ENCODE assay signal across 1 cellular context in the genomic region with DNA sequence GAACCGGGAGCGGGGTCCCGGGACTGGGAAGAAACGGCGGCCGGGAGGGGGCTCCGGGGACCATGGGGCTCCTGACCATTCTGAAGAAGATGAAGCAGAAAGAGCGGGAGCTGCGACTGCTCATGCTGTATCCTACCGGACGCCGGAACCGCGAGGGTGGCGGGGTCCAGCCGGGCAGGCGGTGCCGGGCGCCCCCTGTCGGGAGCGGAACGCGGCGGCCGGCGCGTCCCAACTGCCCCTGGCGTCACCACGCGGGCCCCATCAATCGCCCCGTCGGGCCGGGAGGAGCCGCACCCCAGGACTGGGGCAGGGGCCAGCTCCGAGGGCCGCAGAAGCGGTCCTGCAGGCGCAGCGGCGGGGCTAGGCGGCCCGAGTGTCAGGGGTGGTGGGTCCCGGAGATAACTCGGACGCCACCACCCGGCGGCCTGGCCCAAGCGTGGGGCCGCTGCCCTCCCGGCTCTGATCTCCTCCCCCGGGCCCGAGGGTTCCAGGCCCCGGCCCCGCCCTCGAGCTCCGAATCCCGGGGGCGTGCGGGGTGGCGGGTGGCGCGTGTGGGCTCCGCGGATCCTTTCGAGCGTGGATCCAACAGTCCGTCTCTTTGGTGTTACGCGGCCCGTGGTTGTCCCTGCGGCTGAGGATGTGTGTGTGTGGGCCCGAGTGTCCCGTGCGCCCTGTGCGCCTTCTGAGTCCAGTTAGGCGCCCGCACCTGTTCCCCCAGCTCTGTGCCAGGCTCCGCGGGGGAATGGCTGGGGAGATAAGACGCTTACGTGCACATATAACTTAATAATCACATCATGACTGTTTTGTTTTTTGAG.
TF ChIP-seq lines count a peak whose summit lies in the region.

ARL2 (plus strand) TSS at position 15 of the 815 bp plus-strand sequence; CDS start at position 63, 48 bp downstream.

TF ChIP-seq in K562, 482 proteins besides CTCF, POLR2A, EP300 and RAD21 (continued from another document and continues in another):
- TF ChIP-seq, protein P1, sequence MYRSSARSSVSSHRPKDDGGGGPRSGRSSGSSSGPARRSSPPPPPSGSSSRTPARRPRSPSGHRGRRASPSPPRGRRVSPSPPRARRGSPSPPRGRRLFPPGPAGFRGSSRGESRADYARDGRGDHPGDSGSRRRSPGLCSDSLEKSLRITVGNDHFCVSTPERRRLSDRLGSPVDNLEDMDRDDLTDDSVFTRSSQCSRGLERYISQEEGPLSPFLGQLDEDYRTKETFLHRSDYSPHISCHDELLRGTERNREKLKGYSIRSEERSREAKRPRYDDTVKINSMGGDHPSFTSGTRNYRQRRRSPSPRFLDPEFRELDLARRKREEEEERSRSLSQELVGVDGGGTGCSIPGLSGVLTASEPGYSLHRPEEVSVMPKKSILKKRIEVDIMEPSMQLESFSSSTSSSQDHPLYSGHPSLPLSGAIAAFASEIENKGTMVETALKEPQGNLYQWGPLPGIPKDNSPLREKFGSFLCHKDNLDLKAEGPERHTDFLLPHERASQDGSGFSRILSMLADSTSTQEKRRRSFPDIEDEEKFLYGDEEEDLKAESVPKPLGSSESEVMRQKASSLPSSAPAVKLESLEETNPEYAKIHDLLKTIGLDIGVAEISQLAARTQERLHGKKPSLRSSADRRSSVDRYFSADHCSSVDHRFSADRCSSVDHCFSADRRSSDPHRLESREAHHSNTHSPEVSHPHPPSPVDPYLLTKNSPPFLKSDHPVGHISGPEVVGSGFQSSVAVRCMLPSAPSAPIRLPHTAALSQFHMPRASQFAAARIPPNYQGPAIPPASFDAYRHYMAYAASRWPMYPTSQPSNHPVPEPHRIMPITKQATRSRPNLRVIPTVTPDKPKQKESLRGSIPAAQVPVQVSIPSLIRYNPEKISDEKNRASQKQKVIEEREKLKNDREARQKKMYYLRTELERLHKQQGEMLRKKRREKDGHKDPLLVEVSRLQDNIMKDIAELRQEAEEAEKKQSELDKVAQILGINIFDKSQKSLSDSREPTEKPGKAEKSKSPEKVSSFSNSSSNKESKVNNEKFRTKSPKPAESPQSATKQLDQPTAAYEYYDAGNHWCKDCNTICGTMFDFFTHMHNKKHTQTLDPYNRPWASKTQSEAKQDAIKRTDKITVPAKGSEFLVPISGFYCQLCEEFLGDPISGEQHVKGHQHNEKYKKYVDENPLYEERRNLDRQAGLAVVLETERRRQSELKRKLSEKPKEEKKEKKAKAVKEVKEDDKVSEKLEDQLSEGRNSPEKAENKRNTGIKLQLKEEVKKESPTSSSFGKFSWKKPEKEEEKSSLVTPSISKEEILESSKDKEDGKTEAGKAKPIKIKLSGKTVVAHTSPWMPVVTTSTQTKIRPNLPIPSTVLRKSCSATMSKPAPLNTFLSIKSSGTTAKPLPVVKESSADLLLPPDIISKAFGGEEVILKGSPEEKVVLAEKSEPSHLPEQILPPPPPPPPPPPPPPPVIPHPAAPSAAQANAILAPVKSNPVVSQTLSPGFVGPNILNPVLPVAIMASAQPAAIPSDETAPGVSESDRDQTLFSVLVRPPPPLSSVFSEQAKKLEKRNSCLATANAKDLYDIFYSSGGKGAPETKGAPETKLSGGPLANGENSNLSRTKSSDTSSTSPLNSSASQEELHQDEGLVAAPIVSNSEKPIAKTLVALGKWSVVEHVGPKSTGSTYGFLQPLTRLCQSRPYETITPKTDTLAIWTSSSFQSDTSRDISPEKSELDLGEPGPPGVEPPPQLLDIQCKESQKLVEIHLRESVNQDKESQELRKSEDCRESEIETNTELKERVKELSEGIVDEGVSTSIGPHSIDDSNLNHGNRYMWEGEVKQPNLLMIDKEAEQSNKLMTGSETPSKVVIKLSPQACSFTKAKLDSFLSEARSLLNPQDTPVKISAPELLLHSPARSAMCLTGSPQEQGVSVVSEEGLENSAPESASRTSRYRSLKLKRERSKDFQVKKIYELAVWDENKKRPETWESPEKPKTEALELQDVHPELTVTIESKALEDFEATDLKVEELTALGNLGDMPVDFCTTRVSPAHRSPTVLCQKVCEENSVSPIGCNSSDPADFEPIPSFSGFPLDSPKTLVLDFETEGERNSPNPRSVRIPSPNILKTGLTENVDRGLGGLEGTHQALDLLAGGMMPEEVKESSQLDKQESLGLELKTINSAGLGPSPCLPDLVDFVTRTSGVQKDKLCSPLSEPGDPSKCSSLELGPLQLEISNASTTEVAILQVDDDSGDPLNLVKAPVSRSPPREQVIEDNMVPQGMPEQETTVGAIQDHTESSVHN (IDR thresholded peaks at IDR 0.05; ENCODE audit: borderline replicate concordance in 1 of 2, low read depth in 1 of 2) = no peak
- TF ChIP-seq, protein P2, sequence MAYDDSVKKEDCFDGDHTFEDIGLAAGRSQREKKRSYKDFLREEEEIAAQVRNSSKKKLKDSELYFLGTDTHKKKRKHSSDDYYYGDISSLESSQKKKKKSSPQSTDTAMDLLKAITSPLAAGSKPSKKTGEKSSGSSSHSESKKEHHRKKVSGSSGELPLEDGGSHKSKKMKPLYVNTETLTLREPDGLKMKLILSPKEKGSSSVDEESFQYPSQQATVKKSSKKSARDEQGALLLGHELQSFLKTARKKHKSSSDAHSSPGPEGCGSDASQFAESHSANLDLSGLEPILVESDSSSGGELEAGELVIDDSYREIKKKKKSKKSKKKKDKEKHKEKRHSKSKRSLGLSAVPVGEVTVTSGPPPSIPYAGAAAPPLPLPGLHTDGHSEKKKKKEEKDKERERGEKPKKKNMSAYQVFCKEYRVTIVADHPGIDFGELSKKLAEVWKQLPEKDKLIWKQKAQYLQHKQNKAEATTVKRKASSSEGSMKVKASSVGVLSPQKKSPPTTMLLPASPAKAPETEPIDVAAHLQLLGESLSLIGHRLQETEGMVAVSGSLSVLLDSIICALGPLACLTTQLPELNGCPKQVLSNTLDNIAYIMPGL (CRISPR knock-in tag; IDR thresholded peaks at IDR 0.05) = peak; percentile 99
- no peak for TF ChIP-seq TEAD4 (IDR thresholded peaks at IDR 0.05; ENCODE audit: low read length)
- peak; percentile 99 for TF ChIP-seq TEAD4 (CRISPR knock-in tag; IDR thresholded peaks at IDR 0.05; ENCODE audit: borderline replicate concordance)
- TF ChIP-seq CBFA2T2 (conservative IDR thresholded peaks at IDR 0.05) = no peak
- TF ChIP-seq, protein P3, sequence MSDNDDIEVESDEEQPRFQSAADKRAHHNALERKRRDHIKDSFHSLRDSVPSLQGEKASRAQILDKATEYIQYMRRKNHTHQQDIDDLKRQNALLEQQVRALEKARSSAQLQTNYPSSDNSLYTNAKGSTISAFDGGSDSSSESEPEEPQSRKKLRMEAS (CRISPR knock-in tag; IDR thresholded peaks at IDR 0.05) = peak; percentile 100
- TF ChIP-seq, protein P4, sequence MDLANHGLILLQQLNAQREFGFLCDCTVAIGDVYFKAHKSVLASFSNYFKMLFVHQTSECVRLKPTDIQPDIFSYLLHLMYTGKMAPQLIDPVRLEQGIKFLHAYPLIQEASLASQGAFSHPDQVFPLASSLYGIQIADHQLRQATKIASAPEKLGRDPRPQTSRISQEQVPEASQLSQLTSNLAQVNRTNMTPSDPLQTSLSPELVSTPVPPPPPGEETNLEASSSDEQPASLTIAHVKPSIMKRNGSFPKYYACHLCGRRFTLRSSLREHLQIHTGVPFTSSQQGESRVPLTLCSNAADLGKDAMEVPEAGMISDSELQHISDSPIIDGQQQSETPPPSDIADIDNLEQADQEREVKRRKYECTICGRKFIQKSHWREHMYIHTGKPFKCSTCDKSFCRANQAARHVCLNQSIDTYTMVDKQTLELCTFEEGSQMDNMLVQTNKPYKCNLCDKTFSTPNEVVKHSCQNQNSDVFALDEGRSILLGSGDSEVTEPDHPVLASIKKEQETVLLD (IDR thresholded peaks at IDR 0.05) = peak; percentile 5; the same call in 1 of the 2 replicates
- TF ChIP-seq NFIC (IDR thresholded peaks at IDR 0.05) = peak; percentile 64
- TF ChIP-seq, protein P5, sequence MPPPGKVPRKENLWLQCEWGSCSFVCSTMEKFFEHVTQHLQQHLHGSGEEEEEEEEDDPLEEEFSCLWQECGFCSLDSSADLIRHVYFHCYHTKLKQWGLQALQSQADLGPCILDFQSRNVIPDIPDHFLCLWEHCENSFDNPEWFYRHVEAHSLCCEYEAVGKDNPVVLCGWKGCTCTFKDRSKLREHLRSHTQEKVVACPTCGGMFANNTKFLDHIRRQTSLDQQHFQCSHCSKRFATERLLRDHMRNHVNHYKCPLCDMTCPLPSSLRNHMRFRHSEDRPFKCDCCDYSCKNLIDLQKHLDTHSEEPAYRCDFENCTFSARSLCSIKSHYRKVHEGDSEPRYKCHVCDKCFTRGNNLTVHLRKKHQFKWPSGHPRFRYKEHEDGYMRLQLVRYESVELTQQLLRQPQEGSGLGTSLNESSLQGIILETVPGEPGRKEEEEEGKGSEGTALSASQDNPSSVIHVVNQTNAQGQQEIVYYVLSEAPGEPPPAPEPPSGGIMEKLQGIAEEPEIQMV (tag; conservative IDR thresholded peaks at IDR 0.05; ENCODE audit: low read depth) = peak; percentile 35; the same call in 1 of the 2 replicates
- TF ChIP-seq RBFOX2 (IDR thresholded peaks at IDR 0.05; ENCODE audit: low read depth, low read length) = peak; percentile 96
- TF ChIP-seq SIX5 (IDR thresholded peaks at IDR 0.05; ENCODE audit: borderline replicate concordance in 1 of 2, insufficient read depth in 1 of 2, low read depth in 1 of 2, low read length in 2 of 2) = no peak
- peak; percentile 96 for TF ChIP-seq E2F5 (CRISPR knock-in tag; IDR thresholded peaks at IDR 0.05)
- no peak for TF ChIP-seq PHTF2 (CRISPR knock-in tag; IDR thresholded peaks at IDR 0.05)
- peak; percentile 76; the same call in 1 of the 2 replicates for TF ChIP-seq PHF8 (IDR thresholded peaks at IDR 0.05; ENCODE audit: borderline replicate concordance, low read length)
- TF ChIP-seq SAP30 (IDR thresholded peaks at IDR 0.05; ENCODE audit: borderline replicate concordance, insufficient read depth, low read depth, low read length, poor library complexity, severe bottlenecking) = peak; percentile 61
- no peak for TF ChIP-seq NFATC3 (IDR thresholded peaks at IDR 0.05)
- TF ChIP-seq ZNF224 (CRISPR knock-in tag; IDR thresholded peaks at IDR 0.05) = peak; percentile 94
- peak; percentile 89 for TF ChIP-seq POLR2G (IDR thresholded peaks at IDR 0.05; ENCODE audit: low read depth, low read length)
- TF ChIP-seq KLF13 (tag; IDR thresholded peaks at IDR 0.05; ENCODE audit: borderline replicate concordance, low read depth) = 0 out of 2 replicates have a peak, but pooled peaks have one; percentile 9
- TF ChIP-seq VEZF1 (CRISPR knock-in tag; IDR thresholded peaks at IDR 0.05) = peak; percentile 69
- peak; percentile 46 for TF ChIP-seq TBP (optimal IDR thresholded peaks at IDR 0.05; ENCODE audit: low read depth, low read length)
- TF ChIP-seq, protein P6, sequence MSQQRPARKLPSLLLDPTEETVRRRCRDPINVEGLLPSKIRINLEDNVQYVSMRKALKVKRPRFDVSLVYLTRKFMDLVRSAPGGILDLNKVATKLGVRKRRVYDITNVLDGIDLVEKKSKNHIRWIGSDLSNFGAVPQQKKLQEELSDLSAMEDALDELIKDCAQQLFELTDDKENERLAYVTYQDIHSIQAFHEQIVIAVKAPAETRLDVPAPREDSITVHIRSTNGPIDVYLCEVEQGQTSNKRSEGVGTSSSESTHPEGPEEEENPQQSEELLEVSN (IDR thresholded peaks at IDR 0.05; ENCODE audit: borderline replicate concordance in 1 of 2, extremely low read depth in 1 of 2, insufficient read depth in 1 of 2, insufficient read length in 1 of 2, low read depth in 1 of 2, low read length in 1 of 2, poor library complexity in 1 of 2, severe bottlenecking in 1 of 2) = peak; percentile 90 to 93
- peak; percentile 93 for TF ChIP-seq U2AF1 (optimal IDR thresholded peaks at IDR 0.05; ENCODE audit: low read depth, low read length)
- TF ChIP-seq, protein P7, sequence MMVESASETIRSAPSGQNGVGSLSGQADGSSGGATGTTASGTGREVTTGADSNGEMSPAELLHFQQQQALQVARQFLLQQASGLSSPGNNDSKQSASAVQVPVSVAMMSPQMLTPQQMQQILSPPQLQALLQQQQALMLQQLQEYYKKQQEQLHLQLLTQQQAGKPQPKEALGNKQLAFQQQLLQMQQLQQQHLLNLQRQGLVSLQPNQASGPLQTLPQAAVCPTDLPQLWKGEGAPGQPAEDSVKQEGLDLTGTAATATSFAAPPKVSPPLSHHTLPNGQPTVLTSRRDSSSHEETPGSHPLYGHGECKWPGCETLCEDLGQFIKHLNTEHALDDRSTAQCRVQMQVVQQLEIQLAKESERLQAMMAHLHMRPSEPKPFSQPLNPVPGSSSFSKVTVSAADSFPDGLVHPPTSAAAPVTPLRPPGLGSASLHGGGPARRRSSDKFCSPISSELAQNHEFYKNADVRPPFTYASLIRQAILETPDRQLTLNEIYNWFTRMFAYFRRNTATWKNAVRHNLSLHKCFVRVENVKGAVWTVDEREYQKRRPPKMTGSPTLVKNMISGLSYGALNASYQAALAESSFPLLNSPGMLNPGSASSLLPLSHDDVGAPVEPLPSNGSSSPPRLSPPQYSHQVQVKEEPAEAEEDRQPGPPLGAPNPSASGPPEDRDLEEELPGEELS (CRISPR knock-in tag; IDR thresholded peaks at IDR 0.05; ENCODE audit: borderline replicate concordance) = peak; percentile 98; the same call in 1 of the 2 replicates
- peak; percentile 90 for TF ChIP-seq ZFX (CRISPR knock-in tag; IDR thresholded peaks at IDR 0.05)
- TF ChIP-seq TSC22D4 (tag; IDR thresholded peaks at IDR 0.05) = no peak
- TF ChIP-seq IRF2 (CRISPR knock-in tag; IDR thresholded peaks at IDR 0.05) = peak; percentile 82; the same call in 1 of the 2 replicates
- peak; percentile 42 for TF ChIP-seq POLR2B (IDR thresholded peaks at IDR 0.05; ENCODE audit: low read depth, partially characterized antibody)
- no peak for TF ChIP-seq LARP7 (IDR thresholded peaks at IDR 0.05)
- peak; percentile 59 to 90; a peak in 3 of 4 replicates for TF ChIP-seq MNT (conservative IDR thresholded peaks at IDR 0.05)
- no peak; the same call in 1 of the 2 replicates for TF ChIP-seq C11orf30 (IDR thresholded peaks at IDR 0.05; ENCODE audit: low read depth)
